Comparison of ENCODE assay signal across 18 cellular contexts in genomic region chr19:13622727-13623126, GRCh38.
DNase-seq lines count a peak whose midpoint lies in the region; ATAC-seq, FAIRE-seq and TF ChIP-seq lines count a peak whose summit lies in the region.
"Had no signal": no experiment of that assay in that cellular context is flagged by ENCODE, and none has a peak within 500 bp of the region (broad histone marks: within the 10 kb centered on the region; RNA-seq: fewer than 3 reads in every experiment).

No MANE protein-coding gene starts in this region.

- POLR2A ChIA-PET in H1 (lab: Charles Lee; ENCODE audit: partially characterized antibody): interaction anchor here (0.6 to 1.4 kb wide), 4 partner anchors 10 to 70 kb away, joined by 3 to 4 read pairs (median 3); no protein-coding TSS in a partner anchor

- no peaks in the 10 kb centered on the region for H3K36me3 ChIP-seq in mammary epithelial cell (ENCODE audit: insufficient read depth, low read length)
- no peaks in the 10 kb centered on the region for H3K36me3 ChIP-seq in breast epithelium
- H3K36me3 ChIP-seq in H1 (ENCODE audit: control insufficient read depth in 2 of 4, insufficient read depth in 4 of 4, low read length in 3 of 4): no peaks in the 10 kb centered on the region
- H3K36me3 ChIP-seq: left lung had no signal

- H3K79me1 ChIP-seq in H1 (ENCODE audit: low read depth, low read length): no peaks in the 10 kb centered on the region

- H3K4me3 ChIP-seq in mammary epithelial cell (replicated peaks in 1 of 3; ENCODE audit: insufficient read depth in 1 of 3, low read depth in 2 of 3, low read length in 3 of 3): no peak overlapping the region
- H3K4me3 ChIP-seq in breast epithelium: no peak overlapping the region
- H3K4me3 ChIP-seq in H1 (ENCODE audit: extremely low read depth in 1 of 4, insufficient read depth in 2 of 4, low read depth in 3 of 4, low read length in 4 of 4): no peak overlapping the region
- H3K4me3 ChIP-seq: left lung had no signal

- no TSS peak for BruUV-seq in mammary epithelial cell (replicated peaks; lab: Mats Ljungman, UMichigan)

- no peaks in the 10 kb centered on the region for H4K20me1 ChIP-seq in mammary epithelial cell (ENCODE audit: insufficient read depth, low read length)
- H4K20me1 ChIP-seq in H1 (replicated peaks in 1 of 2; ENCODE audit: control insufficient read depth in 1 of 2, insufficient read depth in 2 of 2, low read length in 2 of 2): no peaks in the 10 kb centered on the region

- CTCF ChIA-PET in mammary epithelial cell (lab: Charles Lee; ENCODE audit: low non-redundant PET) (interaction anchor here (0.6 to 0.7 kb wide), 2 partner anchors 103 to 472 kb away, joined by 4 to 9 read pairs; partner anchors contain the start of genes IER2 and STX10), H1 (lab: Charles Lee; ENCODE audit: partially characterized antibody) (interaction anchor here (0.6 kb wide), 1 partner anchor 392 kb away, joined by 3 read pairs; no protein-coding TSS in a partner anchor)

- peak overlapping the region; percentile 43; the same call in 1 of the 2 replicates for H2AK5ac ChIP-seq in H1 (ENCODE audit: low read depth, low read length)

- peak overlapping the region; percentile 67 for H3K27ac Mint-ChIP-seq in type B pancreatic cell

- no peaks in the 10 kb centered on the region for H3K79me2 ChIP-seq in mammary epithelial cell (ENCODE audit: insufficient read depth, low read length)
- H3K79me2 ChIP-seq in H1 (ENCODE audit: control insufficient read depth in 1 of 2, insufficient read depth in 2 of 2, low read length in 2 of 2): no peaks in the 10 kb centered on the region

- H3K9me3 Mint-ChIP-seq in type B pancreatic cell: no peaks in the 10 kb centered on the region
- H3K9me3 Mint-ChIP-seq: CD8-positive, alpha-beta memory T cell had no signal

- H3K23ac ChIP-seq in H1 (ENCODE audit: insufficient read length): no peak overlapping the region

- H4K8ac ChIP-seq in H1 (ENCODE audit: extremely low read depth, insufficient read depth, low read length): no peak overlapping the region

- no peak overlapping the region for H3K9ac ChIP-seq in mammary epithelial cell (ENCODE audit: insufficient read depth, low read length)
- H3K9ac ChIP-seq in H1 (replicated peaks in 1 of 4; ENCODE audit: extremely low read depth in 1 of 4, low read depth in 3 of 4, low read length in 3 of 4): no peak overlapping the region

- H3K18ac ChIP-seq in H1 (ENCODE audit: extremely low read depth, low read length): no peak overlapping the region

- H4K5ac ChIP-seq in H1 (ENCODE audit: insufficient read length, low read depth, low read length): no peak overlapping the region

- H2BK15ac ChIP-seq in H1 (ENCODE audit: low read length): peak overlapping the region; percentile 99

- no peak for ATAC-seq in HG03095 (IDR thresholded peaks at IDR 0.05; ENCODE audit: unreplicated experiment)
- ATAC-seq: left lung had no signal

- peak overlapping the region; percentile 62 for H4K91ac ChIP-seq in H1 (replicated peaks; ENCODE audit: insufficient read length, low read length)

- no peak for TF ChIP-seq RAD21 in H1 (IDR thresholded peaks at IDR 0.05 in 1 of 2, conservative IDR thresholded peaks at IDR 0.05 in 1 of 2; ENCODE audit: low read depth in 2 of 2, low read length in 2 of 2)

- peak overlapping the region; percentile 31 for H2AFZ ChIP-seq in mammary epithelial cell (ENCODE audit: low read depth, low read length)
- peak overlapping the region; percentile 67; the same call in 1 of the 2 replicates for H2AFZ ChIP-seq in H1 (ENCODE audit: low read length)

- peak overlapping the region; percentile 75 for H3K4me3 Mint-ChIP-seq in type B pancreatic cell
- H3K4me3 Mint-ChIP-seq: CD8-positive, alpha-beta memory T cell had no signal

- TF ChIP-seq CTCF in mammary epithelial cell (conservative IDR thresholded peaks at IDR 0.05 in 1 of 2, IDR thresholded peaks at IDR 0.05 in 1 of 2; ENCODE audit: extremely low read depth in 1 of 2, insufficient read depth in 1 of 2, low read depth in 1 of 2, low read length in 2 of 2) (no peak), breast epithelium (IDR thresholded peaks at IDR 0.05) (no peak), H1 (IDR thresholded peaks at IDR 0.05; ENCODE audit: control extremely low read depth in 1 of 3, insufficient read depth in 1 of 3, low read depth in 1 of 3, low read length in 3 of 3) (no peak), type B pancreatic cell (conservative IDR thresholded peaks at IDR 0.05) (no peak), GM13976 (IDR thresholded peaks at IDR 0.05; ENCODE audit: borderline replicate concordance, control extremely low read depth, extremely low read depth, insufficient read depth, missing control alignments) (no peak)

- no peak overlapping the region for H3K4ac ChIP-seq in H1 (replicated peaks; ENCODE audit: insufficient read length, low read depth, low read length)

- no peak overlapping the region for H3K4me2 ChIP-seq in mammary epithelial cell (ENCODE audit: insufficient read depth, low read depth, low read length)
- H3K4me2 ChIP-seq in H1 (ENCODE audit: insufficient read depth in 1 of 2, low read depth in 2 of 2, low read length in 2 of 2): peak overlapping the region; percentile 35 to 72; a peak in 3 of 4 replicates

- H2BK120ac ChIP-seq in H1 (replicated peaks; ENCODE audit: low read depth, low read length): no peak overlapping the region

- no peaks in the 10 kb centered on the region for H3K23me2 ChIP-seq in H1 (ENCODE audit: low read depth, low read length)

- peak overlapping the region; percentile 48; the same call in 1 of the 2 replicates for H2BK5ac ChIP-seq in H1 (ENCODE audit: low read depth, low read length)

- H3K36me3 Mint-ChIP-seq in type B pancreatic cell: no peaks in the 10 kb centered on the region
- H3K36me3 Mint-ChIP-seq: CD8-positive, alpha-beta memory T cell had no signal

- DNase-seq in mammary epithelial cell (no peak), breast epithelium (ENCODE audit: low spot score in 2 of 2) (no peak), NCI-H2029 treated with DMSO at 0.1 percent for 48 hours (lab: John Stamatoyannopoulos, UW) (peak; percentile 59), H1 (ENCODE audit: low read depth in 1 of 2, low spot score in 2 of 2) (no peak), type B pancreatic cell (ENCODE audit: extremely low spot score, unreplicated experiment) (no peak), GM13976 (ENCODE audit: low spot score) (no peak)
- DNase-seq in stimulated activated CD8-positive, alpha-beta memory T cell treated with anti-CD3 and anti-CD28 coated beads, Interleukin-4, amount 100 ng/mL, for 48 hours: no peak
- DNase-seq: activated CD4-positive, alpha-beta T cell treated with anti-CD3 and anti-CD28 coated beads for 4 hours; activated CD8-positive, alpha-beta memory T cell treated with anti-CD3 and anti-CD28 coated beads, Interleukin-2, amount 50 U/mL, for 48 hours; activated naive CD4-positive, alpha-beta T cell; CD8-positive, alpha-beta memory T cell; foreskin fibroblast; KBM-7; left lung; NCI-H1048; stimulated activated CD4-positive, alpha-beta T cell treated with anti-CD3 and anti-CD28 coated beads, Interleukin-2, amount 100 ng/mL, for 48 hours had no signal

- no peak overlapping the region for H3K56ac ChIP-seq in H1 (replicated peaks; ENCODE audit: insufficient read length, low read depth, low read length)

- TF ChIP-seq POLR2A in breast epithelium (IDR thresholded peaks at IDR 0.05) (no peak), H1 (IDR thresholded peaks at IDR 0.05; ENCODE audit: control extremely low read depth in 1 of 2, low read depth in 2 of 2, low read length in 2 of 2) (no peak)

- H3K4me1 ChIP-seq in mammary epithelial cell (ENCODE audit: insufficient read depth, low read length) (peaks cover 9% of the 10 kb centered on the region), breast epithelium (no peaks in the 10 kb centered on the region), H1 (replicated peaks in 1 of 4; ENCODE audit: control insufficient read depth in 3 of 4, insufficient read depth in 4 of 4, low read length in 3 of 4) (peaks cover 14 to 33% (median 18%) of the 10 kb centered on the region in 4 experiments)
- H3K4me1 ChIP-seq: left lung had no signal

- H3K27ac ChIP-seq in mammary epithelial cell (ENCODE audit: insufficient read depth, low read depth, low read length): no peak overlapping the region
- H3K27ac ChIP-seq in breast epithelium: no peak overlapping the region
- no peak overlapping the region for H3K27ac ChIP-seq in H1 (ENCODE audit: low read depth, low read length)
- H3K27ac ChIP-seq: left lung had no signal

- no peak overlapping the region for H3K14ac ChIP-seq in H1 (ENCODE audit: insufficient read length)

- peaks cover 48% of the 10 kb centered on the region for H3K27me3 Mint-ChIP-seq in type B pancreatic cell

- dilution Hi-C loops in mammary epithelial cell (cut with HindIII; ENCODE audit: low sequenced_read_pairs): no loop called here

- intact Hi-C loops in mammary epithelial cell (cut with micrococcal nuclease) (no loop called here), breast epithelium (cut with DNase I; ENCODE audit: low total_unique reads) (no loop called here)

- H2BK12ac ChIP-seq in H1 (ENCODE audit: low read depth, low read length): peak overlapping the region; percentile 97

- H3K27me3 ChIP-seq in mammary epithelial cell (ENCODE audit: insufficient read depth, low read length): no peaks in the 10 kb centered on the region
- H3K27me3 ChIP-seq in breast epithelium: peaks cover 0 to 31% of the 10 kb centered on the region in 2 donors
- peaks cover 0 to 3% (median 0%) of the 10 kb centered on the region in 4 experiments; a peak in 1 of 7 replicates for H3K27me3 ChIP-seq in H1 (replicated peaks in 1 of 4; ENCODE audit: control insufficient read depth in 3 of 4, extremely low read depth in 1 of 4, insufficient read depth in 3 of 4, low read length in 3 of 4)

- no peak for TF ChIP-seq EP300 in H1 (IDR thresholded peaks at IDR 0.05; ENCODE audit: borderline replicate concordance in 1 of 2, low read depth in 2 of 2, low read length in 2 of 2)

- no peak for FAIRE-seq in H1 (lab: Jason Lieb, UNC)
- FAIRE-seq: endometrium had no signal

- in situ Hi-C loops in mammary epithelial cell (cut with MboI; ENCODE audit: low sequenced_read_pairs in 2 of 2): loop anchor here (25.0 kb wide), 1 partner anchor 240 kb away; no protein-coding TSS in a partner anchor
- in situ Hi-C loops in GM13976 (cut with MboI; ENCODE audit: low sequenced_read_pairs, unreplicated experiment): loop anchor here (25.0 kb wide), 1 partner anchor 440 kb away; the partner anchor contains the start of genes MISP3 and PALM3

- H2BK20ac ChIP-seq in H1 (ENCODE audit: low read length): peak overlapping the region; percentile 98; the same call in 1 of the 2 replicates

- WGBS in mammary epithelial cell (ENCODE audit: low coverage, missing lambda C conversion rate): 49% methylated on average over 5 of the region's 5 CpGs
- 16% methylated on average over 2 of the region's 5 CpGs; no CpG with 5 or more reads in 1 of the 2 experiments for WGBS in H1 (ENCODE audit: extremely low coverage in 1 of 2, insufficient coverage in 1 of 2, insufficient read length in 1 of 2, insufficient replicate concordance in 2 of 2, low coverage in 1 of 2, low lambda C conversion rate in 2 of 2, missing lambda C conversion rate in 1 of 2), 2 experiments

- peaks cover 24% of the 10 kb centered on the region for H3K4me1 Mint-ChIP-seq in type B pancreatic cell (ENCODE audit: unreplicated experiment)
- H3K4me1 Mint-ChIP-seq: CD8-positive, alpha-beta memory T cell had no signal

- no peaks in the 10 kb centered on the region for H3K9me3 ChIP-seq in mammary epithelial cell (replicated peaks; ENCODE audit: insufficient read depth, low read length)
- H3K9me3 ChIP-seq in breast epithelium: no peaks in the 10 kb centered on the region
- H3K9me3 ChIP-seq in H1 (ENCODE audit: insufficient read depth in 2 of 2, low read depth in 1 of 2, low read length in 1 of 2): no peaks in the 10 kb centered on the region
- H3K9me3 ChIP-seq: left lung had no signal
